12 cellular contexts compared by ENCODE assay signal in genomic region chr5:124921694-124922093, GRCh38.
DNase-seq lines count a peak whose midpoint lies in the region; ATAC-seq and TF ChIP-seq lines count a peak whose summit lies in the region.
"Had no signal": no experiment of that assay in that cellular context is flagged by ENCODE, and none has a peak within 500 bp of the region (broad histone marks: within the 10 kb centered on the region; RNA-seq: fewer than 3 reads in every experiment).

No MANE protein-coding gene starts in this region.

- peak; percentile 26 for ATAC-seq in GM18909 (IDR thresholded peaks at IDR 0.05; ENCODE audit: poor library complexity, unreplicated experiment)
- peak; percentile 11 for ATAC-seq in HG02623 (IDR thresholded peaks at IDR 0.05; ENCODE audit: unreplicated experiment)
- ATAC-seq in HG03520 (IDR thresholded peaks at IDR 0.05; ENCODE audit: unreplicated experiment): peak; percentile 8
- ATAC-seq in stimulated activated naive B cell treated with anti-CD40 and anti-IgM and Interleukin-4, amounts not matched to agents 10 μg/mL and 1 μg/mL and 100 μg/mL, for 72 hours (replicated peaks): peak; percentile 3 to 17
- no peak for ATAC-seq in Right ventricle myocardium inferior

- no peak overlapping the region for H3K27ac Mint-ChIP-seq in stimulated activated naive B cell treated with anti-CD40 and anti-IgM and Interleukin-4, amounts not matched to agents 10 μg/mL and 1 μg/mL and 100 μg/mL, for 72 hours

- intact Hi-C loops in Right ventricle myocardium inferior (cut with DNase I): no loop called here

- peaks cover 10 to 25% of the 10 kb centered on the region in 2 donors for H3K4me1 Mint-ChIP-seq in stimulated activated naive B cell treated with anti-CD40 and anti-IgM and Interleukin-4, amounts not matched to agents 10 μg/mL and 1 μg/mL and 100 μg/mL, for 72 hours

- no peaks in the 10 kb centered on the region for H3K27me3 ChIP-seq in brain microvascular endothelial cell (replicated peaks)
- H3K27me3 ChIP-seq: cardiac muscle cell, vagina had no signal

- no peak for TF ChIP-seq CTCF in GM10266 (IDR thresholded peaks at IDR 0.05; ENCODE audit: control insufficient read depth, insufficient read depth, low read depth, missing control alignments)
- no peak for TF ChIP-seq CTCF in brain microvascular endothelial cell (IDR thresholded peaks at IDR 0.05; ENCODE audit: low read depth, low read length, missing control alignments)

- DNase-seq in stimulated activated naive B cell treated with anti-CD40 and anti-IgM and Interleukin-4, amounts not matched to agents 10 μg/mL and 1 μg/mL and 100 μg/mL, for 72 hours: no peak
- no peak for DNase-seq in GM10266 (ENCODE audit: extremely low spot score)
- DNase-seq in brain microvascular endothelial cell: no peak
- no peak for DNase-seq in mesenteric fat pad (ENCODE audit: low spot score)
- no peak for DNase-seq in Right ventricle myocardium inferior (ENCODE audit: missing footprints)
- DNase-seq: activated T-cell treated with anti-CD3 and anti-CD28 coated beads for 4 hours, posterior cingulate gyrus had no signal

- peaks cover 0 to 3% of the 10 kb centered on the region in 2 donors for H3K36me3 Mint-ChIP-seq in stimulated activated naive B cell treated with anti-CD40 and anti-IgM and Interleukin-4, amounts not matched to agents 10 μg/mL and 1 μg/mL and 100 μg/mL, for 72 hours

- no peaks in the 10 kb centered on the region for H3K36me3 ChIP-seq in brain microvascular endothelial cell (replicated peaks)
- H3K36me3 ChIP-seq: cardiac muscle cell, vagina had no signal

- peaks cover 3 to 6% of the 10 kb centered on the region in 2 donors for H3K9me3 Mint-ChIP-seq in stimulated activated naive B cell treated with anti-CD40 and anti-IgM and Interleukin-4, amounts not matched to agents 10 μg/mL and 1 μg/mL and 100 μg/mL, for 72 hours

- peaks cover 0 to 3% of the 10 kb centered on the region in 2 donors for H3K27me3 Mint-ChIP-seq in stimulated activated naive B cell treated with anti-CD40 and anti-IgM and Interleukin-4, amounts not matched to agents 10 μg/mL and 1 μg/mL and 100 μg/mL, for 72 hours

- H3K4me3 ChIP-seq in brain microvascular endothelial cell (ENCODE audit: low read depth, low read length): no peak overlapping the region
- H3K4me3 ChIP-seq: cardiac muscle cell, vagina had no signal

- no peak overlapping the region for H3K27ac ChIP-seq in brain microvascular endothelial cell
- H3K27ac ChIP-seq: cardiac muscle cell, vagina had no signal

- no peak overlapping the region for H3K4me3 Mint-ChIP-seq in stimulated activated naive B cell treated with anti-CD40 and anti-IgM and Interleukin-4, amounts not matched to agents 10 μg/mL and 1 μg/mL and 100 μg/mL, for 72 hours

- in situ Hi-C loops in brain microvascular endothelial cell (cut with HindIII; ENCODE audit: low pct_ligation_motif_present, low sequenced_read_pairs): no loop called here
